ENCODE assay signal across 26 cellular contexts in the genomic region with DNA sequence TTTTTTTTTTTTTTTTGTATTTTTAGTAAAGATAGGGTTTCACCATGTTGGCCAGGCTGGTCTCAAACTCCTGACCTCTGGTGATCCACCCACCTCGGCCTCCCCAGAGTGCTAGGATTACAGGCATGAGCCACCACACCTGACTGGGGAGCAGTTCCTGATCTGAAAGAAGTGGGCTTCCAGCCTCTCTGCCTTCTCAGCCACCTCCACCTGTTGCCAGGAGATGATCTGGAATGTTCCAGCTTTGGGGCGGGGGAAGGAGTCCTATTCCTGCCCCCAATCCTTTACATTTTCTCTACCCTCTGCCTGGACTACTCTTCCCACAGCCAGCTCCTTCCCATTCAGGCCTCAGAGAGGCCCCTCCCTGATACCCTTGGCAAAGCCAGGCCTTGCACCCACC. TPM values are rescaled to one million over a fixed set of nuclear protein-coding genes. Genes with fewer than 3 reads are reported as not detected.
"Had no signal": no experiment of that assay in that cellular context is flagged by ENCODE, and none has a peak within 500 bp of the region (broad histone marks: within the 10 kb centered on the region; RNA-seq: fewer than 3 reads in every experiment).

No MANE protein-coding gene starts in this region.

- H3K4me3 ChIP-seq: K562, SJSA1, SK-N-MC had no signal

- H3K27ac ChIP-seq: HL-60, KMS-11, SJSA1, SK-N-MC had no signal

- ATAC-seq: K562, Panc1, PC-3, Right ventricle myocardium inferior had no signal

- H3K9ac ChIP-seq: KMS-11 had no signal

- DNase-seq: Kasumi-1, MM.1S, NCI-H1092 treated with DMSO at 0.1 percent for 48 hours, NCI-H1436, NCI-H187, NCI-H2029, NCI-H2081 treated with DMSO at 0.1 percent for 48 hours, NCI-H2171, NCI-H226, NCI-H446, NCI-H510A, NCI-H524 treated with DMSO at 0.1 percent for 48 hours, NCI-H69, NCI-H774, PC-3, SIG-M5 had no signal

- H3K36me3 ChIP-seq: SJSA1 had no signal

- FAIRE-seq: HTR-8/SVneo, K562 had no signal

- H3K4me2 ChIP-seq: KMS-11 had no signal

- H3K9me3 ChIP-seq: SJSA1 had no signal

RNA-seq across cellular contexts. Expression of gene RAP1GAP, which starts 28.1 kb away (rescaled TPM):
- total RNA-seq: OCI-LY7 had no signal
- polyA plus RNA-seq: IgD-negative memory B cell had no signal
